Comparison of ENCODE assay signal across 1 cellular context in the genomic region with DNA sequence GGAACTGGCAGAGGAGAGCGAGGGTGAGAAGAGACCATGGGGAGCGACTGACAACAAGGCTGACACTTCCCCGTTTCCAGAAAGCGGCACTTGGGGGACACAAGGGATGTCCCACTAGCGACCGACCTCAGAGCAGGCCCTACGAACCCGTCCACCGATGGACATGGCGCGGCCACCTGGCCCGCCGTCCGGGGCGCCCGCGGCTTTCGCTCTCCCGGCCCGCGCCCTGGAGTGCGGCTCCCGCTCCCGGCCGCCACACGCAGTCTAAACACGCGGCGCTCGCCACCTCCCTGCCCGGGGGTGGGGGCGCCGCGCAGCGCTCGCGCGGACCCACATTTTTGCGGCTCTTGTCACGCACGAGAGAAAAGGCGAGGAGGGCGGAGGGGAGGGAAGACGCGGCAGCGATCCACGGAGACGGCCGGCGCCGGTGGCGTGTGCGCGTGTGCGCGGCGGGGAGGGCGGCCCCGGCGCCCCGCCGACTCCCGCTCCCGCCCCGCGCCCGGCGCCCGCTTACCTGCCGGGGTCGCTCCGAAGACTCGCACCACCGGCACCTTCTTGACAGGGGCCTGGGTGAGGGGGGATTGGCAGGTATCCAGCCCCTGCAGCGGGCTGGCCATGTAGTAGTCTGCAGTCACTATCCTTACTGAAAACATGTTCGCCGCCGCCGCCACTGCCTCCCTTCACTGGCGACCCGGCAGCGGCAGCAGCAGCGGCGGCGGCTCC.
TF ChIP-seq lines count a peak whose summit lies in the region.

No MANE protein-coding gene starts in this region.

TF ChIP-seq in H1, 55 proteins besides CTCF, POLR2A, EP300 and RAD21 (continued from another document):
- no peak for TF ChIP-seq YY1 (IDR thresholded peaks at IDR 0.05; ENCODE audit: low read depth, low read length)
- peak in 1 of 2 experiments; percentile 18; a peak in 1 of 4 replicates for TF ChIP-seq HDAC2 (IDR thresholded peaks at IDR 0.05; ENCODE audit: borderline replicate concordance in 1 of 2, low read depth in 2 of 2, low read length in 2 of 2)
- TF ChIP-seq KDM4A (IDR thresholded peaks at IDR 0.05; ENCODE audit: low read depth, low read length, severe bottlenecking) = peak; percentile 67
